ENCODE assay signal across 16 cellular contexts in genomic region chr6:506508-506907, GRCh38.
DNase-seq lines count a peak whose midpoint lies in the region; ATAC-seq and TF ChIP-seq lines count a peak whose summit lies in the region.
"Had no signal": no experiment of that assay in that cellular context is flagged by ENCODE, and none has a peak within 500 bp of the region (broad histone marks: within the 10 kb centered on the region; RNA-seq: fewer than 3 reads in every experiment).

No MANE protein-coding gene starts in this region.

- no peaks in the 10 kb centered on the region for H3K27me3 Mint-ChIP-seq in CD4-positive, alpha-beta T cell
- H3K27me3 Mint-ChIP-seq in activated naive CD4-positive, alpha-beta T cell treated with anti-CD3 and anti-CD28 coated beads for 36 hours (ENCODE audit: low read depth) = no peaks in the 10 kb centered on the region

- no peak for TF ChIP-seq CTCF in CD4-positive, alpha-beta T cell (IDR thresholded peaks at IDR 0.05)
- no peak for TF ChIP-seq CTCF in lower lobe of right lung (IDR thresholded peaks at IDR 0.05)

- H3K4me3 Mint-ChIP-seq in CD4-positive, alpha-beta T cell = peak overlapping the region; percentile 23
- peak overlapping the region; percentile 45 for H3K4me3 Mint-ChIP-seq in activated naive CD4-positive, alpha-beta T cell treated with anti-CD3 and anti-CD28 coated beads for 36 hours
- H3K4me3 Mint-ChIP-seq: CD14-positive monocyte had no signal

- H3K9me3 ChIP-seq in CD4-positive, alpha-beta T cell (ENCODE audit: control insufficient read depth, low read length) = no peaks in the 10 kb centered on the region
- no peaks in the 10 kb centered on the region for H3K9me3 ChIP-seq in lower lobe of right lung
- H3K9me3 ChIP-seq: esophagus muscularis mucosa had no signal

- no peak overlapping the region for H3K27ac ChIP-seq in CD4-positive, alpha-beta T cell (ENCODE audit: low read depth, low read length)
- H3K27ac ChIP-seq in lower lobe of right lung = no peak overlapping the region
- H3K27ac ChIP-seq: esophagus muscularis mucosa had no signal

- CTCF ChIA-PET in CD4-positive, alpha-beta T cell (lab: Charles Lee) = no interaction called here
- CTCF ChIA-PET in activated naive CD4-positive, alpha-beta T cell treated with anti-CD3 and anti-CD28 coated beads for 36 hours (lab: Charles Lee) = no interaction called here

- H3K4me1 Mint-ChIP-seq in CD4-positive, alpha-beta T cell (ENCODE audit: low read depth) = peaks cover 81% of the 10 kb centered on the region
- peaks cover 95% of the 10 kb centered on the region for H3K4me1 Mint-ChIP-seq in activated naive CD4-positive, alpha-beta T cell treated with anti-CD3 and anti-CD28 coated beads for 36 hours (ENCODE audit: low read depth)

- H3K36me3 Mint-ChIP-seq in CD4-positive, alpha-beta T cell (ENCODE audit: low read depth) = peaks cover 28% of the 10 kb centered on the region
- peaks cover 3% of the 10 kb centered on the region for H3K36me3 Mint-ChIP-seq in activated naive CD4-positive, alpha-beta T cell treated with anti-CD3 and anti-CD28 coated beads for 36 hours (ENCODE audit: low read depth)

- H3K27me3 ChIP-seq in CD4-positive, alpha-beta T cell (ENCODE audit: control insufficient read depth, insufficient read depth, low read length) = no peaks in the 10 kb centered on the region
- no peaks in the 10 kb centered on the region for H3K27me3 ChIP-seq in lower lobe of right lung (ENCODE audit: low read depth)
- H3K27me3 ChIP-seq: esophagus muscularis mucosa had no signal

- no peak overlapping the region for H3K4me3 ChIP-seq in lower lobe of right lung
- H3K4me3 ChIP-seq: esophagus muscularis mucosa had no signal

- H3K4me1 ChIP-seq in lower lobe of right lung = no peaks in the 10 kb centered on the region
- H3K4me1 ChIP-seq: esophagus muscularis mucosa had no signal

- H3K27ac Mint-ChIP-seq in CD4-positive, alpha-beta T cell = peak overlapping the region; percentile 58
- peak overlapping the region; percentile 99 for H3K27ac Mint-ChIP-seq in activated naive CD4-positive, alpha-beta T cell treated with anti-CD3 and anti-CD28 coated beads for 36 hours

- ATAC-seq in CD4-positive, alpha-beta T cell (ENCODE audit: poor library complexity) = no peak
- peak; percentile 44 for ATAC-seq in HG02884 (IDR thresholded peaks at IDR 0.05; ENCODE audit: unreplicated experiment)
- no peak for ATAC-seq in HG03432 (IDR thresholded peaks at IDR 0.05; ENCODE audit: unreplicated experiment)
- no peak for ATAC-seq in lower lobe of right lung

- peaks cover 22% of the 10 kb centered on the region for H3K36me3 ChIP-seq in lower lobe of right lung

- no peak for DNase-seq in CD4-positive, alpha-beta T cell
- DNase-seq in activated naive CD4-positive, alpha-beta T cell treated with anti-CD3 and anti-CD28 coated beads for 36 hours = peak; percentile 89
- peak; percentile 53 to 56 for DNase-seq in stimulated activated CD4-positive, alpha-beta T cell treated with anti-CD3 and anti-CD28 coated beads, Interleukin-2, amount 100 ng/mL, for 48 hours
- DNase-seq in lower lobe of right lung (no peak), SW 1271 (lab: John Stamatoyannopoulos, UW) (no peak), cerebellar cortex (ENCODE audit: low spot score) (no peak)
- DNase-seq: activated gamma-delta T cell treated with Interleukin-2 at 50 U/mL for 16 hours, GDM1, IMR-90, NCI-H1417 treated with DMSO at 0.1 percent for 48 hours, NCI-H748 treated with DMSO at 0.1 percent for 48 hours, T1000 had no signal

- intact Hi-C loops in CD4-positive, alpha-beta T cell (cut with DNase I, micrococcal nuclease) = loop anchor here in 1 of 2 experiments (5.0 kb wide), 1 partner anchor 114 kb away; the partner anchor contains the start of gene IRF4
- intact Hi-C loops in activated naive CD4-positive, alpha-beta T cell treated with anti-CD3 and anti-CD28 coated beads for 36 hours (cut with micrococcal nuclease) = loop anchor here (1.0 to 5.0 kb wide), 8 partner anchors 8 to 214 kb away; partner anchors contain the start of genes DUSP22 and IRF4
- intact Hi-C loops in lower lobe of right lung (cut with DNase I) = no loop called here

- POLR2A ChIA-PET in CD4-positive, alpha-beta T cell (lab: Charles Lee) = no interaction called here

- H3K9me3 Mint-ChIP-seq in CD4-positive, alpha-beta T cell = no peaks in the 10 kb centered on the region
- H3K9me3 Mint-ChIP-seq in activated naive CD4-positive, alpha-beta T cell treated with anti-CD3 and anti-CD28 coated beads for 36 hours = no peaks in the 10 kb centered on the region

Comparison
In these comparisons a context has a peak if more than half of its experiments do, and no peak if none do; other contexts are left out.
1. DNase-seq: peak in activated naive CD4-positive, alpha-beta T cell treated with anti-CD3 and anti-CD28 coated beads for 36 hours (single experiment) and stimulated activated CD4-positive, alpha-beta T cell treated with anti-CD3 and anti-CD28 coated beads, Interleukin-2, amount 100 ng/mL, for 48 hours (2 of 2); none in CD4-positive, alpha-beta T cell (0 of 10), lower lobe of right lung (single experiment), SW 1271 (0 of 2) and cerebellar cortex (single experiment).